10 cellular contexts compared by ENCODE assay signal in the genomic region with DNA sequence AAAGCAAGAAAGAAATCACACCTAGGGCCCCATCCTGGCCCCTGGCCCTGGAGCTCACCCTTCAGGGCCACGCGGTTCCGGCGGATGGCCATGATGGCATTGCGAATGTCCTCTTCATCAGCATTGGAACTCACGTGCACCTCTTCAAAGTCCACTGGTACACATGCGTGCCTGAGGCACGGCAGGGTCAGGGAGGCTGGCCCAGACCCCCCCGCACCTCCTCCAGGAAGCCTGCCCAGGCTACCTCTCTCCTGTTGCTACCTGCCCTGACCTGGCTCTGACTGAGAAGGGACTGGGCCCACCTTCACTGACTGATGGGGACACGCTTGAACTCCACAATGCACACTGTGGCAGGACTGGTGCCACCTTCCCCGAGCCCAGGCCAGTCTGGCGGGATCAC. TPM values are rescaled to one million over a fixed set of nuclear protein-coding genes. Genes with fewer than 3 reads are reported as not detected.
"Had no signal": no experiment of that assay in that cellular context is flagged by ENCODE, and none has a peak within 500 bp of the region (broad histone marks: within the 10 kb centered on the region; RNA-seq: fewer than 3 reads in every experiment).

No MANE protein-coding gene starts in this region.

- H3K4me3 ChIP-seq: GM23248, HAP-1 had no signal

- H2AFZ ChIP-seq: GM23248 had no signal

- H3K9me3 ChIP-seq: HAP-1 had no signal

- H3K9ac ChIP-seq: GM23248 had no signal

- H3K4me3 Mint-ChIP-seq: H9, HFFc6 had no signal

- ATAC-seq: HCT116 had no signal

- DNase-seq: GM23248, GOT3, H7, H9, HCEC 1CT, HFFc6 had no signal

- H3K27ac ChIP-seq: GM23248 had no signal

- H3K27ac Mint-ChIP-seq: H9, HFFc6 had no signal

- H3K9me3 Mint-ChIP-seq: HFFc6 had no signal

- FAIRE-seq: H1, H54 had no signal

RNA-seq across cellular contexts. Expression of a gene that starts 8.8 kb away (rescaled TPM):
- total RNA-seq: H1, H7, H9 had no signal
- polyA plus RNA-seq: H1 had no signal

RNA-seq across cellular contexts. Expression of a gene that starts 25.6 kb away (rescaled TPM):
- total RNA-seq: H7 had no signal

RNA-seq across cellular contexts. Expression of a gene that starts 40.7 kb away (rescaled TPM):
- total RNA-seq: GM23248, HFFc6 had no signal
- polyA plus RNA-seq: GM23248 had no signal
